18 cellular contexts compared by ENCODE assay signal in genomic region chr2:124838426-124838825, GRCh38.
A peak's percentile ranks its signal among the peaks of the same experiment; 100 is the strongest.
DNase-seq lines count a peak whose midpoint lies in the region; ATAC-seq and TF ChIP-seq lines count a peak whose summit lies in the region.
"Had no signal": no experiment of that assay in that cellular context is flagged by ENCODE, and none has a peak within 500 bp of the region (broad histone marks: within the 10 kb centered on the region; RNA-seq: fewer than 3 reads in every experiment).

No MANE protein-coding gene starts in this region.

- intact Hi-C loops in sciatic nerve (cut with DNase I): no loop called here

- no peaks in the 10 kb centered on the region for H3K36me3 ChIP-seq in BLaER1 treated with 17β-estradiol and CSF1 and Interleukin-3, amounts not matched to agents 10 nM and 100 nM

- H3K27ac Mint-ChIP-seq in mesothelial cell of epicardium: peak overlapping the region; percentile 27
- H3K27ac Mint-ChIP-seq: B cell; CD14-positive monocyte; CD4-positive, alpha-beta memory T cell; CD4-positive, CD25-positive, alpha-beta regulatory T cell; CD8-positive, alpha-beta memory T cell had no signal

- H3K27me3 ChIP-seq in BLaER1 treated with 17β-estradiol and CSF1 and Interleukin-3, amounts not matched to agents 10 nM and 100 nM: no peaks in the 10 kb centered on the region

- H3K27me3 Mint-ChIP-seq in mesothelial cell of epicardium (ENCODE audit: low read depth): no peaks in the 10 kb centered on the region
- H3K27me3 Mint-ChIP-seq: B cell; CD4-positive, CD25-positive, alpha-beta regulatory T cell had no signal

- TF ChIP-seq CTCF in fibroblast of pulmonary artery (IDR thresholded peaks at IDR 0.05; ENCODE audit: low read length, missing control alignments) (no peak), mesothelial cell of epicardium (IDR thresholded peaks at IDR 0.05; ENCODE audit: unreplicated experiment) (no peak)

- H3K4me3 Mint-ChIP-seq in mesothelial cell of epicardium: no peak overlapping the region
- H3K4me3 Mint-ChIP-seq: B cell; CD14-positive monocyte; CD4-positive, alpha-beta memory T cell; CD4-positive, CD25-positive, alpha-beta regulatory T cell; CD8-positive, alpha-beta memory T cell had no signal

- no peaks in the 10 kb centered on the region for H3K9me3 ChIP-seq in BLaER1 treated with 17β-estradiol and CSF1 and Interleukin-3, amounts not matched to agents 10 nM and 100 nM (replicated peaks in 1 of 11)
- H3K9me3 ChIP-seq: A549, Caco-2 had no signal

- no peaks in the 10 kb centered on the region for H3K36me3 Mint-ChIP-seq in mesothelial cell of epicardium
- H3K36me3 Mint-ChIP-seq: CD14-positive monocyte; CD4-positive, alpha-beta memory T cell; CD4-positive, CD25-positive, alpha-beta regulatory T cell; CD8-positive, alpha-beta memory T cell had no signal

- DNase-seq in fibroblast of pulmonary artery (ENCODE audit: low read depth) (peak; percentile 53), mesothelial cell of epicardium (ENCODE audit: low spot score in 2 of 2, unreplicated experiment in 2 of 2) (no peak), COLO829 (ENCODE audit: low spot score) (no peak), sciatic nerve (ENCODE audit: low spot score) (no peak)
- DNase-seq: AML-193; C1 segment of cervical spinal cord; Caco-2; Calu3; CD4-positive, alpha-beta memory T cell; CD4-positive, CD25-positive, alpha-beta regulatory T cell; CD8-positive, alpha-beta memory T cell; DMS79 treated with DMSO at 0.1 percent for 48 hours; GF-D8 had no signal

- 0 out of 22 replicates have a peak overlapping the region, but pooled peaks of 1 of the 11 experiments have one; percentile 19 for H3K27ac ChIP-seq in BLaER1 treated with 17β-estradiol and CSF1 and Interleukin-3, amounts not matched to agents 10 nM and 100 nM
- H3K27ac ChIP-seq: 22Rv1, A549 had no signal

- H3K9me3 Mint-ChIP-seq in mesothelial cell of epicardium: peaks cover 9% of the 10 kb centered on the region

- H3K4me1 Mint-ChIP-seq in mesothelial cell of epicardium: peaks cover 30% of the 10 kb centered on the region
- H3K4me1 Mint-ChIP-seq: B cell; CD14-positive monocyte; CD4-positive, alpha-beta memory T cell; CD4-positive, CD25-positive, alpha-beta regulatory T cell; CD8-positive, alpha-beta memory T cell had no signal

- peak overlapping the region; percentile 37 to 77 (median 58); a peak in 19 of 22 replicates for H3K4me2 ChIP-seq in BLaER1 treated with 17β-estradiol and CSF1 and Interleukin-3, amounts not matched to agents 10 nM and 100 nM
- H3K4me2 ChIP-seq: A549 had no signal

- no peak overlapping the region for H3K4me3 ChIP-seq in BLaER1 treated with 17β-estradiol and CSF1 and Interleukin-3, amounts not matched to agents 10 nM and 100 nM
- H3K4me3 ChIP-seq in fibroblast of pulmonary artery (replicated peaks; ENCODE audit: low read depth, low read length): no peak overlapping the region
- H3K4me3 ChIP-seq: A549 had no signal

- no peak for ATAC-seq in sciatic nerve
- ATAC-seq: A549 had no signal

- H4K20me1 ChIP-seq in BLaER1 treated with 17β-estradiol and CSF1 and Interleukin-3, amounts not matched to agents 10 nM and 100 nM: no peaks in the 10 kb centered on the region

- H3K9ac ChIP-seq in BLaER1 treated with 17β-estradiol and CSF1 and Interleukin-3, amounts not matched to agents 10 nM and 100 nM: no peak overlapping the region

- peaks cover 15 to 30% (median 25%) of the 10 kb centered on the region in 10 experiments for H3K4me1 ChIP-seq in BLaER1 treated with 17β-estradiol and CSF1 and Interleukin-3, amounts not matched to agents 10 nM and 100 nM
- H3K4me1 ChIP-seq: A549, Caco-2 had no signal
